ENCODE assay signal across 29 cellular contexts in the genomic region with DNA sequence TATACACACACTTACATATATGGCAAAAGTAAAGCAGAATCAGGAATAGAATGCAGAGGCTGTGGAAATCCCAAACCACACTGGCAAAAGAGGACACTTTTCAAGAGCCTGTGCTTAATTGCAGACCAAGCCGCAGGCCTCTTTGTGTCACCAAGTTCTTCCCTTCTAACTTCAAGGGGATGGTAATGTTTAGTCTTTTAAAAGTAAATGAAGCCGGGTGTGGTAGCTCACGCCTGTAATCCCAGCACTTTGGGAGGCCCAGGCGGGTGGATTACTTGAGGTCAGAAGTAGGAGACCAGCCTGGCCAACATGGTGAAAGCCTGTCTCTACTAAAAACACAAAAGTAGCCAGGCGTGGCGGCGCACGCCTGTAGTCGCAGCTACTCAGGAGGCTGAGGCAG. TPM values are rescaled to one million over a fixed set of nuclear protein-coding genes. Genes with fewer than 3 reads are reported as not detected.
"Had no signal": no experiment of that assay in that cellular context is flagged by ENCODE, and none has a peak within 500 bp of the region (broad histone marks: within the 10 kb centered on the region; RNA-seq: fewer than 3 reads in every experiment).

No MANE protein-coding gene starts in this region.

- H3K4me3 Mint-ChIP-seq: activated CD4-positive, alpha-beta memory T cell treated with anti-CD3 and anti-CD28 coated beads, Interleukin-2, amount 10 ng/mL, durations not matched to agents 7 days and 5 days; activated CD4-positive, alpha-beta T cell treated with anti-CD3 and anti-CD28 coated beads for 36 hours; activated naive CD4-positive, alpha-beta T cell treated with anti-CD3 and anti-CD28 coated beads, Interleukin-2, amount 50 U/mL, for 24 hours; activated T-helper 1 cell treated with anti-CD3 and anti-CD28 coated beads, Interleukin-12 subunit alpha, Interleukin-12 subunit beta, Interleukin-2, Interleukin-4 antibody, amounts not matched to agents 30 ng/mL and 10 ng/mL and 1 ng/mL, durations not matched to agents 14 hours and 24 hours and 36 hours; T-cell had no signal

- ATAC-seq: activated CD4-positive, alpha-beta T cell treated with anti-CD3 and anti-CD28 coated beads for 36 hours; Panc1; Right ventricle myocardium inferior; T-cell had no signal

- H3K4me1 Mint-ChIP-seq: activated CD4-positive, alpha-beta memory T cell treated with anti-CD3 and anti-CD28 coated beads, Interleukin-2, amount 10 ng/mL, durations not matched to agents 7 days and 5 days; activated CD4-positive, alpha-beta T cell treated with anti-CD3 and anti-CD28 coated beads for 36 hours; activated naive CD4-positive, alpha-beta T cell treated with anti-CD3 and anti-CD28 coated beads, Interleukin-2, amount 50 U/mL, for 24 hours; T-cell had no signal

- H3K9ac ChIP-seq: KMS-11 had no signal

- H3K27ac Mint-ChIP-seq: activated CD4-positive, alpha-beta memory T cell treated with anti-CD3 and anti-CD28 coated beads, Interleukin-2, amount 10 ng/mL, durations not matched to agents 7 days and 5 days; activated CD4-positive, alpha-beta T cell treated with anti-CD3 and anti-CD28 coated beads for 36 hours; activated naive CD4-positive, alpha-beta T cell treated with anti-CD3 and anti-CD28 coated beads, Interleukin-2, amount 50 U/mL, for 24 hours; activated T-helper 1 cell treated with anti-CD3 and anti-CD28 coated beads, Interleukin-12 subunit alpha, Interleukin-12 subunit beta, Interleukin-2, Interleukin-4 antibody, amounts not matched to agents 30 ng/mL and 10 ng/mL and 1 ng/mL, durations not matched to agents 14 hours and 24 hours and 36 hours; T-cell had no signal

- H3K9me3 ChIP-seq: breast epithelium had no signal

- H3K4me3 ChIP-seq: breast epithelium, SK-N-MC had no signal

- H3K27ac ChIP-seq: breast epithelium, KMS-11, SK-N-MC, VCaP had no signal

- DNase-seq: activated CD4-positive, alpha-beta memory T cell treated with anti-CD3 and anti-CD28 coated beads, Interleukin-2, amount 10 ng/mL, durations not matched to agents 7 days and 5 days; activated CD4-positive, alpha-beta T cell treated with anti-CD3 and anti-CD28 coated beads for 36 hours; activated CD4-positive, alpha-beta T cell treated with anti-CD3 and anti-CD28 coated beads, Interleukin-2, amount 50 U/mL, for 1 hour; activated effector memory CD4-positive, alpha-beta T cell treated with Interleukin-2 at 50 U/mL for 16 hours; activated naive CD4-positive, alpha-beta T cell; aorta; caudate nucleus; NCI-H1092; NCI-H1417; NCI-H1930; NCI-H2171; NCI-H2227 treated with DMSO at 0.1 percent for 48 hours; NCI-H446 treated with DMSO at 0.1 percent for 48 hours; NCI-H524 treated with DMSO at 0.1 percent for 48 hours; NCI-H82; OCI-M1; RPMI8226; T-cell; T-helper 2 cell; T1000 had no signal

- H3K36me3 Mint-ChIP-seq: activated naive CD4-positive, alpha-beta T cell treated with anti-CD3 and anti-CD28 coated beads, Interleukin-2, amount 50 U/mL, for 24 hours; T-cell had no signal

- H3K4me1 ChIP-seq: breast epithelium had no signal

- H3K36me3 ChIP-seq: breast epithelium had no signal

- H3K4me2 ChIP-seq: KMS-11 had no signal

- H3K27me3 ChIP-seq: breast epithelium had no signal

- H3K9me3 Mint-ChIP-seq: activated CD4-positive, alpha-beta memory T cell treated with anti-CD3 and anti-CD28 coated beads, Interleukin-2, amount 10 ng/mL, durations not matched to agents 7 days and 5 days; activated naive CD4-positive, alpha-beta T cell treated with anti-CD3 and anti-CD28 coated beads, Interleukin-2, amount 50 U/mL, for 24 hours; activated T-helper 1 cell treated with anti-CD3 and anti-CD28 coated beads, Interleukin-12 subunit alpha, Interleukin-12 subunit beta, Interleukin-2, Interleukin-4 antibody, amounts not matched to agents 30 ng/mL and 10 ng/mL and 1 ng/mL, durations not matched to agents 14 hours and 24 hours and 36 hours; T-cell had no signal

RNA-seq across cellular contexts. Expression of a gene that starts 28.7 kb away (rescaled TPM):
- total RNA-seq: activated CD4-positive, alpha-beta T cell treated with anti-CD3 and anti-CD28 coated beads for 36 hours; activated CD8-positive, alpha-beta memory T cell treated with anti-CD3 and anti-CD28 coated beads for 36 hours had no signal
- polyA plus RNA-seq: aorta had no signal
